In genomic region chr3:172877011-172877410, GRCh38 we compare ENCODE assay signal across 23 cellular contexts.
DNase-seq lines count a peak whose midpoint lies in the region; ATAC-seq and TF ChIP-seq lines count a peak whose summit lies in the region.
"Had no signal": no experiment of that assay in that cellular context is flagged by ENCODE, and none has a peak within 500 bp of the region (broad histone marks: within the 10 kb centered on the region; RNA-seq: fewer than 3 reads in every experiment).

No MANE protein-coding gene starts in this region.

- peak overlapping the region; percentile 3 to 81 (median 64); a peak in 19 of 22 replicates for H3K4me2 ChIP-seq in BLaER1 treated with 17β-estradiol and CSF1 and Interleukin-3, amounts not matched to agents 10 nM and 100 nM

- peak; percentile 20 for DNase-seq in NCI-H1436 (lab: John Stamatoyannopoulos, UW)
- DNase-seq in cardiac fibroblast (ENCODE audit: low read depth in 2 of 2), result peak; percentile 53 to 61
- no peak for DNase-seq in coronary artery (ENCODE audit: low spot score)
- no peak for DNase-seq in ACHN
- DNase-seq: activated CD8-positive, alpha-beta T cell treated with anti-CD3 and anti-CD28 coated beads for 36 hours; activated naive CD4-positive, alpha-beta T cell treated with anti-CD3 and anti-CD28 coated beads, Interleukin-2, amount 10 ng/mL, durations not matched to agents 7 days and 5 days; activated T-cell treated with anti-CD3 and anti-CD28 coated beads, Interleukin-2, amount 50 U/mL, for 24 hours; CD4-positive, alpha-beta T cell; hippocampal formation; mucosa of descending colon; NCI-H2029; NCI-H526; OCI-M1; SHP77; T-helper 17 cell had no signal

- H3K36me3 ChIP-seq in BLaER1 treated with 17β-estradiol and CSF1 and Interleukin-3, amounts not matched to agents 10 nM and 100 nM, result no peaks in the 10 kb centered on the region
- no peaks in the 10 kb centered on the region for H3K36me3 ChIP-seq in mesodermal cell (ENCODE audit: control insufficient read depth, insufficient read depth, low read length)
- no peaks in the 10 kb centered on the region for H3K36me3 ChIP-seq in gastroesophageal sphincter
- H3K36me3 ChIP-seq: ascending aorta, right atrium auricular region, suprapubic skin had no signal

- H3K27ac ChIP-seq in BLaER1 treated with 17β-estradiol and CSF1 and Interleukin-3, amounts not matched to agents 10 nM and 100 nM, result peak overlapping the region in 1 of 11 experiments; percentile 7; a peak in 1 of 22 replicates
- H3K27ac ChIP-seq in mesodermal cell (ENCODE audit: low read depth, low read length, severe bottlenecking), result peak overlapping the region; percentile 85
- H3K27ac ChIP-seq in coronary artery, result no peak overlapping the region
- H3K27ac ChIP-seq in gastroesophageal sphincter, result no peak overlapping the region
- H3K27ac ChIP-seq: ascending aorta, right atrium auricular region, suprapubic skin, VCaP had no signal

- no peak for TF ChIP-seq EP300 in gastroesophageal sphincter (IDR thresholded peaks at IDR 0.05)

- TF ChIP-seq CTCF in cardiac fibroblast (IDR thresholded peaks at IDR 0.05; ENCODE audit: low read depth, low read length), result no peak
- no peak for TF ChIP-seq CTCF in coronary artery (IDR thresholded peaks at IDR 0.05)
- TF ChIP-seq CTCF in gastroesophageal sphincter (IDR thresholded peaks at IDR 0.05), result no peak

- 22 to 50% methylated on average over 3 to 4 of the region's 4 CpGs for WGBS in mesodermal cell (ENCODE audit: insufficient coverage in 2 of 2), 2 experiments
- WGBS in gastroesophageal sphincter (ENCODE audit: low coverage in 1 of 2), 2 donors, result 27 to 55% methylated on average over 4 of the region's 4 CpGs

- in situ Hi-C loops in ACHN (cut with HindIII; ENCODE audit: low pct_ligation_motif_present, low pct_unique_long_range_greater_than_20kb, low sequenced_read_pairs), result no loop called here

- no peak for TF ChIP-seq POLR2A in GM18505 (IDR thresholded peaks at IDR 0.05; ENCODE audit: borderline replicate concordance, extremely low read depth, insufficient read depth, insufficient read length)
- no peak for TF ChIP-seq POLR2A in gastroesophageal sphincter (IDR thresholded peaks at IDR 0.05)

- ATAC-seq in GM18505 (IDR thresholded peaks at IDR 0.05; ENCODE audit: unreplicated experiment), result no peak
- ATAC-seq in gastroesophageal sphincter, result no peak
- ATAC-seq: activated CD8-positive, alpha-beta T cell treated with anti-CD3 and anti-CD28 coated beads for 36 hours; mucosa of descending colon; T-helper 17 cell had no signal

- no peaks in the 10 kb centered on the region for H3K27me3 ChIP-seq in BLaER1 treated with 17β-estradiol and CSF1 and Interleukin-3, amounts not matched to agents 10 nM and 100 nM
- H3K27me3 ChIP-seq in gastroesophageal sphincter, result no peaks in the 10 kb centered on the region
- H3K27me3 ChIP-seq: ascending aorta, right atrium auricular region, suprapubic skin had no signal

- no peaks in the 10 kb centered on the region for H4K20me1 ChIP-seq in BLaER1 treated with 17β-estradiol and CSF1 and Interleukin-3, amounts not matched to agents 10 nM and 100 nM

- H3K9ac ChIP-seq in BLaER1 treated with 17β-estradiol and CSF1 and Interleukin-3, amounts not matched to agents 10 nM and 100 nM, result no peak overlapping the region

- H3K4me3 ChIP-seq in BLaER1 treated with 17β-estradiol and CSF1 and Interleukin-3, amounts not matched to agents 10 nM and 100 nM, result peak overlapping the region in 1 of 10 experiments; percentile 24; a peak in 1 of 20 replicates
- no peak overlapping the region for H3K4me3 ChIP-seq in cardiac fibroblast (replicated peaks in 1 of 2; ENCODE audit: low read depth in 2 of 2, low read length in 2 of 2)
- no peak overlapping the region for H3K4me3 ChIP-seq in mesodermal cell (ENCODE audit: extremely low read depth, insufficient read depth, low read length, poor library complexity, severe bottlenecking)
- no peak overlapping the region for H3K4me3 ChIP-seq in coronary artery
- H3K4me3 ChIP-seq in gastroesophageal sphincter, result no peak overlapping the region
- H3K4me3 ChIP-seq: ascending aorta, mucosa of descending colon, right atrium auricular region, suprapubic skin had no signal

- peaks cover 30 to 36% (median 33%) of the 10 kb centered on the region in 11 experiments for H3K9me3 ChIP-seq in BLaER1 treated with 17β-estradiol and CSF1 and Interleukin-3, amounts not matched to agents 10 nM and 100 nM (replicated peaks in 1 of 11)
- H3K9me3 ChIP-seq in mesodermal cell (ENCODE audit: control insufficient read depth, low read length) (peaks cover 10% of the 10 kb centered on the region), gastroesophageal sphincter (peaks cover 0 to 10% (median 0%) of the 10 kb centered on the region in 3 donors)
- H3K9me3 ChIP-seq: ascending aorta, mucosa of descending colon, right atrium auricular region, suprapubic skin had no signal

- peaks cover 11 to 34% (median 29%) of the 10 kb centered on the region in 10 experiments; a peak in 18 of 20 replicates for H3K4me1 ChIP-seq in BLaER1 treated with 17β-estradiol and CSF1 and Interleukin-3, amounts not matched to agents 10 nM and 100 nM
- H3K4me1 ChIP-seq in mesodermal cell (ENCODE audit: control insufficient read depth, insufficient read depth, low read length, poor library complexity, severe bottlenecking) (peaks cover 14% of the 10 kb centered on the region), gastroesophageal sphincter (no peaks in the 10 kb centered on the region)
- H3K4me1 ChIP-seq: ascending aorta, right atrium auricular region, suprapubic skin had no signal

Comparison
In these comparisons a context has a peak if more than half of its experiments do, and no peak if none do; other contexts are left out.
1. DNase-seq: peak in NCI-H1436 (single experiment) and cardiac fibroblast (2 of 2); none in coronary artery (single experiment) and ACHN (single experiment).